In the genomic region with DNA sequence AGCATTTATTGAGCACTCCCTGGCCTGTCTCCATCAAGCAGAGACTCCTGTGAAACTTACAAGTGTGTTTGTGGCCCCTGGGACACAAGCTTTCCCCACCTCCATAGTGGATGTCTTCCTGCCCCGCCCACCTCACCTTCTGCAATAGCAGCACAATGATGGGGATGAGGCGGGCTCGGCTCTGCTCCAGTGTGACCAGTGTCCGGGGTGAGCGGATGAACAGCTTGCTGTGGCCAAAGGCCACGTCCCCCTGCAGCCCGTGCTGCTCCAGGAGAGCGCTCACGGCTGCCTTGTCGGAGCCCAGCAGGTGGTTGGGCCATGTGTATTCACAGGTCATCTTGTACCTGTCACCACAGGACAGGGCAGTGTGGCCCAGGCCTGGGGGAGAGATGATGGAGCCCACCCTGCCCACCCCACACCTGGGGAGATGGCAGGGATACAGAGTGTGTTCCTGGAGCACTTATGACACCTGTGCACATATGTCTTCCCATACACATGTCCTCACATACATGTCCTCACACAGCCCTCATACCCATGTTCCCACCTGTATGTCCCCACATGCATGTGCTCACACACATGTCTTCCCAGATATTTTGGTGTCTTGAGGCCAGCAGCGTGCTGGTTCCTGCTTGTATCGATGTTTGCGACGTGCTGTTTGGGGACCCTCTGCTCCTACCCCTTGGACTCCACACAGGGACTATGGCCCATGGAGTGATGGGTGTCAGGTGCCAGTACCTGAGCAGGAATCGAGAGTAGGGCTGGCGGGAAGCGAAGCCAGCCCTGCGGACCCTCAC, we compare ENCODE assay signal across 18 cellular contexts. TPM values are rescaled to one million over a fixed set of nuclear protein-coding genes. Genes with fewer than 3 reads are reported as not detected.
DNase-seq lines count a peak whose midpoint lies in the region; ATAC-seq and TF ChIP-seq lines count a peak whose summit lies in the region.
"Had no signal": no experiment of that assay in that cellular context is flagged by ENCODE, and none has a peak within 500 bp of the region (broad histone marks: within the 10 kb centered on the region; RNA-seq: fewer than 3 reads in every experiment).

No MANE protein-coding gene starts in this region.

- POLR2A ChIA-PET in CD4-positive, alpha-beta T cell (lab: Charles Lee), result interaction anchor here (1.0 to 1.3 kb wide), 2 partner anchors 62 to 81 kb away, joined by 4 read pairs; partner anchors contain the start of gene PURB

- intact Hi-C loops in CD4-positive, alpha-beta T cell (cut with DNase I, micrococcal nuclease), result no loop called here

- H2BK15ac ChIP-seq in H9 (ENCODE audit: low read depth, low read length), result no peak overlapping the region

- H3K27me3 ChIP-seq in H9 (ENCODE audit: insufficient read depth, low read length), result no peaks in the 10 kb centered on the region; the same call in 1 of the 2 replicates
- no peaks in the 10 kb centered on the region for H3K27me3 ChIP-seq in CD4-positive, alpha-beta T cell (ENCODE audit: control insufficient read depth, insufficient read depth, low read length)
- H3K27me3 ChIP-seq: ascending aorta had no signal

- H3K4me1 Mint-ChIP-seq in H9 (peaks cover 0 to 5% of the 10 kb centered on the region in 2 experiments; a peak in 3 of 4 replicates), type B pancreatic cell (ENCODE audit: unreplicated experiment) (no peaks in the 10 kb centered on the region)
- H3K4me1 Mint-ChIP-seq in CD4-positive, alpha-beta T cell (ENCODE audit: low read depth), result no peaks in the 10 kb centered on the region

- no peak overlapping the region for H4K91ac ChIP-seq in H9 (ENCODE audit: insufficient read length, low read depth, low read length)

- no peak overlapping the region for H3K27ac ChIP-seq in H9 (ENCODE audit: insufficient read length, low read depth, low read length)
- no peak overlapping the region for H3K27ac ChIP-seq in CD4-positive, alpha-beta T cell (ENCODE audit: low read depth, low read length)
- H3K27ac ChIP-seq: ascending aorta, left ventricle myocardium inferior, parathyroid adenoma, stomach had no signal

- H3K27ac Mint-ChIP-seq in activated naive CD4-positive, alpha-beta T cell treated with anti-CD3 and anti-CD28 coated beads, Interleukin-2, amount 50 U/mL, for 72 hours, result peak overlapping the region in 1 of 2 donors; percentile 87
- no peak overlapping the region; a peak in 1 of 7 replicates for H3K27ac Mint-ChIP-seq in H9
- H3K27ac Mint-ChIP-seq in type B pancreatic cell, result no peak overlapping the region
- H3K27ac Mint-ChIP-seq in CD4-positive, alpha-beta T cell, result no peak overlapping the region

- no peak overlapping the region for H3K4ac ChIP-seq in H9 (ENCODE audit: low read depth, low read length)

- H3K23me2 ChIP-seq in H9 (ENCODE audit: insufficient read length, low read depth, low read length, poor library complexity, severe bottlenecking), result no peaks in the 10 kb centered on the region

- TF ChIP-seq CTCF in H9 (conservative IDR thresholded peaks at IDR 0.05), result no peak
- TF ChIP-seq CTCF in type B pancreatic cell (conservative IDR thresholded peaks at IDR 0.05), result no peak
- TF ChIP-seq CTCF in CD4-positive, alpha-beta T cell (IDR thresholded peaks at IDR 0.05), result no peak

- no peak overlapping the region for H3K14ac ChIP-seq in H9 (ENCODE audit: insufficient read depth, low read length)

- H3K9me3 Mint-ChIP-seq in activated naive CD4-positive, alpha-beta T cell treated with anti-CD3 and anti-CD28 coated beads, Interleukin-2, amount 50 U/mL, for 72 hours, result no peaks in the 10 kb centered on the region
- H3K9me3 Mint-ChIP-seq in H9 (no peaks in the 10 kb centered on the region), type B pancreatic cell (no peaks in the 10 kb centered on the region)
- no peaks in the 10 kb centered on the region for H3K9me3 Mint-ChIP-seq in CD4-positive, alpha-beta T cell
- H3K9me3 Mint-ChIP-seq: activated T-cell treated with anti-CD3 and anti-CD28 coated beads, Interleukin-2, amount 50 U/mL, for 72 hours had no signal

- no peak overlapping the region for H2BK12ac ChIP-seq in H9 (ENCODE audit: insufficient read length, low read depth, low read length)

- H3K18ac ChIP-seq in H9 (ENCODE audit: insufficient read length, low read depth, low read length), result no peak overlapping the region

- no peak overlapping the region for H2BK20ac ChIP-seq in H9 (ENCODE audit: low read depth, low read length, poor library complexity, severe bottlenecking)

- WGBS in H9 (ENCODE audit: extremely low coverage, insufficient read length, low lambda C conversion rate), result no CpG with 5 or more reads among the region's 18 CpGs

- H2AK5ac ChIP-seq in H9 (ENCODE audit: insufficient read length, low read length), result no peak overlapping the region

- H3K79me1 ChIP-seq in H9 (ENCODE audit: insufficient read depth, low read depth, low read length, poor library complexity, severe bottlenecking), result no peaks in the 10 kb centered on the region

- H4K5ac ChIP-seq in H9 (ENCODE audit: insufficient read length, low read depth, low read length), result no peak overlapping the region

- no peaks in the 10 kb centered on the region for H3K79me2 ChIP-seq in H9 (ENCODE audit: insufficient read depth, low read length)
- H3K79me2 ChIP-seq: parathyroid adenoma had no signal

- no peak overlapping the region for H4K8ac ChIP-seq in H9 (replicated peaks; ENCODE audit: insufficient read length, low read depth, low read length)

- H3T11ph ChIP-seq in H9 (ENCODE audit: low read length), result no peak overlapping the region

- peak; percentile 7 to 58 for DNase-seq in activated naive CD4-positive, alpha-beta T cell treated with anti-CD3 and anti-CD28 coated beads, Interleukin-2, amount 50 U/mL, for 72 hours (ENCODE audit: low spot score in 2 of 2)
- DNase-seq in activated naive CD4-positive, alpha-beta T cell treated with Interleukin-2 at 50 U/mL for 16 hours, result no peak
- DNase-seq in H9 (peak; percentile 21), islet precursor cell (peak; percentile 45), type B pancreatic cell (ENCODE audit: extremely low spot score, unreplicated experiment) (peak; percentile 66), anterior cingulate cortex (lab: John Stamatoyannopoulos, UW) (no peak)
- no peak for DNase-seq in CD4-positive, alpha-beta T cell
- DNase-seq: activated CD4-positive, CD25-positive, alpha-beta regulatory T cell; foreskin melanocyte; left ventricle myocardium inferior; NCI-H446; SHP77; stomach had no signal

- H2BK5ac ChIP-seq in H9 (ENCODE audit: insufficient read length, low read length), result no peak overlapping the region

- CTCF ChIA-PET in CD4-positive, alpha-beta T cell (lab: Charles Lee), result no interaction called here

- ATAC-seq in activated naive CD4-positive, alpha-beta T cell treated with anti-CD3 and anti-CD28 coated beads, Interleukin-2, amount 50 U/mL, for 72 hours, result no peak
- ATAC-seq in CD4-positive, alpha-beta T cell (ENCODE audit: poor library complexity), result no peak
- ATAC-seq in GM19395 (IDR thresholded peaks at IDR 0.05; ENCODE audit: unreplicated experiment), result no peak
- ATAC-seq: activated T-cell treated with anti-CD3 and anti-CD28 coated beads, Interleukin-2, amount 50 U/mL, for 72 hours had no signal

- H3K36me3 Mint-ChIP-seq in activated naive CD4-positive, alpha-beta T cell treated with anti-CD3 and anti-CD28 coated beads, Interleukin-2, amount 50 U/mL, for 72 hours, result peaks cover 17 to 27% of the 10 kb centered on the region in 2 donors
- H3K36me3 Mint-ChIP-seq in H9 (ENCODE audit: insufficient read depth in 1 of 3, low read depth in 3 of 3), result no peaks in the 10 kb centered on the region; a peak in 1 of 7 replicates
- no peaks in the 10 kb centered on the region for H3K36me3 Mint-ChIP-seq in type B pancreatic cell
- peaks cover 59% of the 10 kb centered on the region for H3K36me3 Mint-ChIP-seq in CD4-positive, alpha-beta T cell (ENCODE audit: low read depth)

- no peak overlapping the region for H3K56ac ChIP-seq in H9 (ENCODE audit: insufficient read length, low read depth, low read length)

- no peaks in the 10 kb centered on the region for H4K20me1 ChIP-seq in H9 (ENCODE audit: control insufficient read depth, insufficient read depth, insufficient read length)

- no peak overlapping the region for H2AFZ ChIP-seq in H9 (ENCODE audit: low read length)
- H2AFZ ChIP-seq: parathyroid adenoma had no signal

- H3K4me1 ChIP-seq in H9 (ENCODE audit: insufficient read depth, low read length), result no peaks in the 10 kb centered on the region

- H3K9me3 ChIP-seq in H9 (ENCODE audit: control insufficient read depth, low read depth, low read length), result no peaks in the 10 kb centered on the region
- H3K9me3 ChIP-seq in CD4-positive, alpha-beta T cell (ENCODE audit: control insufficient read depth, low read length), result no peaks in the 10 kb centered on the region
- H3K9me3 ChIP-seq: ascending aorta, left ventricle myocardium inferior, stomach had no signal

- H3K4me2 ChIP-seq in H9 (ENCODE audit: insufficient read depth, insufficient read length, low read length), result no peak overlapping the region
- H3K4me2 ChIP-seq: smooth muscle cell had no signal

- no peak overlapping the region for H2BK120ac ChIP-seq in H9 (ENCODE audit: low read depth, low read length, poor library complexity, severe bottlenecking)

- H3K27me3 Mint-ChIP-seq in H9 (ENCODE audit: low read depth) (peaks cover 16% of the 10 kb centered on the region), type B pancreatic cell (peaks cover 4% of the 10 kb centered on the region)
- no peaks in the 10 kb centered on the region for H3K27me3 Mint-ChIP-seq in CD4-positive, alpha-beta T cell

- no peak overlapping the region for H3K9ac ChIP-seq in H9 (ENCODE audit: extremely low read depth, insufficient read length, low read length)
- H3K9ac ChIP-seq: parathyroid adenoma had no signal

- H3K23ac ChIP-seq in H9 (ENCODE audit: insufficient read length, low read depth, low read length), result no peak overlapping the region

- H3K4me3 Mint-ChIP-seq in H9 (no peak overlapping the region), type B pancreatic cell (no peak overlapping the region)
- no peak overlapping the region for H3K4me3 Mint-ChIP-seq in CD4-positive, alpha-beta T cell
- H3K4me3 Mint-ChIP-seq: activated T-cell treated with anti-CD3 and anti-CD28 coated beads, Interleukin-2, amount 50 U/mL, for 72 hours had no signal

RNA-seq across cellular contexts. Expression of gene MYO1G, which starts 12.7 kb away (rescaled TPM):
- total RNA-seq in activated naive CD4-positive, alpha-beta T cell treated with anti-CD3 and anti-CD28 coated beads, Interleukin-2, amount 50 U/mL, for 72 hours, result 100 to 1,000 TPM; 361 to 532 TPM
- 0.55 and 0.57 TPM in 2 replicates for total RNA-seq in H9 (2021)
- 0.52 and 0.53 TPM in 2 replicates for total RNA-seq in type B pancreatic cell (ENCODE audit: low replicate concordance)
- 100 to 1,000 TPM; 155 to 157 TPM for total RNA-seq in CD4-positive, alpha-beta T cell

RNA-seq across cellular contexts. Expression of gene CCM2, which starts 33.9 kb away (rescaled TPM):
- total RNA-seq in activated naive CD4-positive, alpha-beta T cell treated with anti-CD3 and anti-CD28 coated beads, Interleukin-2, amount 50 U/mL, for 72 hours, result 100 to 1,000 TPM in 1 of 2 donors, 10 to 100 TPM in 1; 79.2 to 130 TPM
- 30.4 and 30.5 TPM in 2 replicates for total RNA-seq in H9 (2021)
- total RNA-seq in type B pancreatic cell (ENCODE audit: low replicate concordance), result 29.8 and 33.8 TPM in 2 replicates
- 10 to 100 TPM; 48.8 to 52.8 TPM for total RNA-seq in CD4-positive, alpha-beta T cell

Comparison
In these comparisons a context has a peak if more than half of its experiments do, and no peak if none do; other contexts are left out.
1. DNase-seq: peak in activated naive CD4-positive, alpha-beta T cell treated with anti-CD3 and anti-CD28 coated beads, Interleukin-2, amount 50 U/mL, for 72 hours (2 of 2), H9 (single experiment), islet precursor cell (single experiment) and type B pancreatic cell (single experiment); none in activated naive CD4-positive, alpha-beta T cell treated with Interleukin-2 at 50 U/mL for 16 hours (single experiment), CD4-positive, alpha-beta T cell (0 of 10) and anterior cingulate cortex (0 of 58).
2. RNA of gene MYO1G, which starts 12.7 kb away (total RNA-seq): 361 to 532 TPM in activated naive CD4-positive, alpha-beta T cell treated with anti-CD3 and anti-CD28 coated beads, Interleukin-2, amount 50 U/mL, for 72 hours and 155 to 157 TPM in CD4-positive, alpha-beta T cell; 0.55 to 0.57 TPM in H9 and 0.52 to 0.53 TPM in type B pancreatic cell; every median in the first group is over 10 times any median in the second.